14 cellular contexts compared by ENCODE assay signal in genomic region chr11:67369801-67370284, GRCh38. TPM values are rescaled to one million over a fixed set of nuclear protein-coding genes. Genes with fewer than 3 reads are reported as not detected.
DNase-seq lines count a peak whose midpoint lies in the region; ATAC-seq and TF ChIP-seq lines count a peak whose summit lies in the region.
"Had no signal": no experiment of that assay in that cellular context is flagged by ENCODE, and none has a peak within 500 bp of the region (broad histone marks: within the 10 kb centered on the region; RNA-seq: fewer than 3 reads in every experiment).

No MANE protein-coding gene starts in this region.

- no peak overlapping the region for H2BK12ac ChIP-seq in H9 (ENCODE audit: insufficient read length, low read depth, low read length)

- no peak for TF ChIP-seq POLR2A in breast epithelium (IDR thresholded peaks at IDR 0.05)

- H3K4me3 ChIP-seq in breast epithelium (peak overlapping the region in 1 of 3 donors; percentile 94), mammary epithelial cell (replicated peaks in 1 of 3; ENCODE audit: insufficient read depth in 1 of 3, low read depth in 2 of 3, low read length in 3 of 3) (no peak overlapping the region), duodenal mucosa (ENCODE audit: low read depth in 1 of 2, low read length in 2 of 2) (no peak overlapping the region), muscle layer of duodenum (ENCODE audit: low read depth in 1 of 2, low read length in 2 of 2) (peak overlapping the region in 1 of 2 donors; percentile 56)

- no TSS peak for BruUV-seq in mammary epithelial cell (replicated peaks; lab: Mats Ljungman, UMichigan)

- no peaks in the 10 kb centered on the region for H3K9me3 ChIP-seq in breast epithelium
- H3K9me3 ChIP-seq in mammary epithelial cell (replicated peaks; ENCODE audit: insufficient read depth, low read length): no peaks in the 10 kb centered on the region
- no peaks in the 10 kb centered on the region for H3K9me3 ChIP-seq in duodenal mucosa (ENCODE audit: control insufficient read depth in 1 of 2, low read length in 2 of 2)
- no peaks in the 10 kb centered on the region for H3K9me3 ChIP-seq in muscle layer of duodenum (ENCODE audit: control insufficient read depth in 1 of 2, low read length in 2 of 2)
- no peaks in the 10 kb centered on the region for H3K9me3 ChIP-seq in H9 (ENCODE audit: control insufficient read depth, low read depth, low read length)
- H3K9me3 ChIP-seq: neutrophil had no signal

- H3K56ac ChIP-seq in H9 (ENCODE audit: insufficient read length, low read depth, low read length): no peak overlapping the region

- peak overlapping the region; percentile 91 to 96 for H3K27ac ChIP-seq in breast epithelium
- no peak overlapping the region for H3K27ac ChIP-seq in mammary epithelial cell (ENCODE audit: insufficient read depth, low read depth, low read length)
- H3K27ac ChIP-seq in duodenal mucosa (ENCODE audit: low read depth, low read length): peak overlapping the region; percentile 32
- H3K27ac ChIP-seq in muscle layer of duodenum (ENCODE audit: low read length): peak overlapping the region; percentile 74
- H3K27ac ChIP-seq in H9 (ENCODE audit: insufficient read length, low read depth, low read length): no peak overlapping the region

- H4K91ac ChIP-seq in H9 (ENCODE audit: insufficient read length, low read depth, low read length): no peak overlapping the region

- peaks cover 69% of the 10 kb centered on the region for H3K27me3 Mint-ChIP-seq in H9 (ENCODE audit: low read depth)
- peaks cover 66% of the 10 kb centered on the region for H3K27me3 Mint-ChIP-seq in activated CD4-positive, alpha-beta memory T cell treated with anti-CD3 and anti-CD28 coated beads, Interleukin-2, amount 10 ng/mL, durations not matched to agents 7 days and 5 days

- no peak overlapping the region for H3K4me3 Mint-ChIP-seq in H9
- H3K4me3 Mint-ChIP-seq in activated CD4-positive, alpha-beta memory T cell treated with anti-CD3 and anti-CD28 coated beads, Interleukin-2, amount 10 ng/mL, durations not matched to agents 7 days and 5 days: no peak overlapping the region
- H3K4me3 Mint-ChIP-seq: stimulated activated naive CD8-positive, alpha-beta T cell treated with anti-CD3 and anti-CD28 coated beads, Interleukin-15, amount 100 ng/mL, for 72 hours had no signal

- H3K4ac ChIP-seq in H9 (ENCODE audit: low read depth, low read length): no peak overlapping the region

- POLR2A ChIA-PET in activated CD4-positive, alpha-beta memory T cell treated with anti-CD3 and anti-CD28 coated beads, Interleukin-2, amount 10 ng/mL, durations not matched to agents 7 days and 5 days (lab: Charles Lee): interaction anchor here (1.0 to 6.1 kb wide), 6 partner anchors 11 to 31 kb away, joined by 3 to 85 read pairs (median 4); partner anchors contain the start of genes POLD4 and PPP1CA

- H4K20me1 ChIP-seq in mammary epithelial cell (ENCODE audit: insufficient read depth, low read length) (no peaks in the 10 kb centered on the region), H9 (ENCODE audit: control insufficient read depth, insufficient read depth, insufficient read length) (peaks cover 3% of the 10 kb centered on the region)

- in situ Hi-C loops in mammary epithelial cell (cut with MboI; ENCODE audit: low sequenced_read_pairs in 2 of 2): no loop called here

- peaks cover 44 to 46% of the 10 kb centered on the region in 2 experiments for H3K4me1 Mint-ChIP-seq in H9
- peaks cover 53% of the 10 kb centered on the region for H3K4me1 Mint-ChIP-seq in activated CD4-positive, alpha-beta memory T cell treated with anti-CD3 and anti-CD28 coated beads, Interleukin-2, amount 10 ng/mL, durations not matched to agents 7 days and 5 days

- no peaks in the 10 kb centered on the region for H3K79me1 ChIP-seq in H9 (ENCODE audit: insufficient read depth, low read depth, low read length, poor library complexity, severe bottlenecking)

- no peaks in the 10 kb centered on the region for H3K36me3 ChIP-seq in breast epithelium
- peaks cover 6% of the 10 kb centered on the region for H3K36me3 ChIP-seq in mammary epithelial cell (ENCODE audit: insufficient read depth, low read length)
- H3K36me3 ChIP-seq in duodenal mucosa (ENCODE audit: control insufficient read depth in 1 of 2, insufficient read depth in 2 of 2, low read length in 2 of 2): no peaks in the 10 kb centered on the region
- peaks cover under 1 to 9% of the 10 kb centered on the region in 2 donors for H3K36me3 ChIP-seq in muscle layer of duodenum (ENCODE audit: control insufficient read depth in 1 of 2, insufficient read depth in 2 of 2, low read length in 2 of 2)
- H3K36me3 ChIP-seq: neutrophil had no signal

- H3K9ac ChIP-seq in mammary epithelial cell (ENCODE audit: insufficient read depth, low read length) (no peak overlapping the region), duodenal mucosa (ENCODE audit: low read depth in 1 of 2, low read length in 2 of 2) (no peak overlapping the region), H9 (ENCODE audit: extremely low read depth, insufficient read length, low read length) (no peak overlapping the region)

- H3K79me2 ChIP-seq in mammary epithelial cell (ENCODE audit: insufficient read depth, low read length) (peaks cover 78% of the 10 kb centered on the region), H9 (ENCODE audit: insufficient read depth, low read length) (no peaks in the 10 kb centered on the region)

- H2AK5ac ChIP-seq in H9 (ENCODE audit: insufficient read length, low read length): no peak overlapping the region

- H3K4me1 ChIP-seq in breast epithelium (peaks cover 23 to 24% of the 10 kb centered on the region in 2 donors), mammary epithelial cell (ENCODE audit: insufficient read depth, low read length) (peaks cover 36% of the 10 kb centered on the region), duodenal mucosa (ENCODE audit: control insufficient read depth in 1 of 2, insufficient read depth in 2 of 2, low read length in 2 of 2) (peaks cover 33 to 44% of the 10 kb centered on the region in 2 donors), muscle layer of duodenum (ENCODE audit: control insufficient read depth in 1 of 2, insufficient read depth in 2 of 2, low read length in 2 of 2) (peaks cover 35 to 67% of the 10 kb centered on the region in 2 donors), H9 (ENCODE audit: insufficient read depth, low read length) (peaks cover 7% of the 10 kb centered on the region; the same call in 1 of the 2 replicates)

- ATAC-seq in GM21515 (IDR thresholded peaks at IDR 0.05; ENCODE audit: unreplicated experiment): no peak
- ATAC-seq: stimulated activated naive CD8-positive, alpha-beta T cell treated with anti-CD3 and anti-CD28 coated beads, Interleukin-15, amount 100 ng/mL, for 72 hours had no signal

- H3K14ac ChIP-seq in H9 (ENCODE audit: insufficient read depth, low read length): no peak overlapping the region

- H2BK5ac ChIP-seq in H9 (ENCODE audit: insufficient read length, low read length): no peak overlapping the region

- no peak overlapping the region for H2BK15ac ChIP-seq in H9 (ENCODE audit: low read depth, low read length)

- no peak overlapping the region for H2BK120ac ChIP-seq in H9 (ENCODE audit: low read depth, low read length, poor library complexity, severe bottlenecking)

- peaks cover 25% of the 10 kb centered on the region for H3K23me2 ChIP-seq in H9 (ENCODE audit: insufficient read length, low read depth, low read length, poor library complexity, severe bottlenecking)

- no peak for DNase-seq in breast epithelium (ENCODE audit: low spot score in 2 of 2)
- no peak for DNase-seq in mammary epithelial cell
- DNase-seq in GDM1 (lab: John Stamatoyannopoulos, UW): no peak
- no peak for DNase-seq in H9
- DNase-seq in activated CD4-positive, alpha-beta memory T cell treated with anti-CD3 and anti-CD28 coated beads, Interleukin-2, amount 10 ng/mL, durations not matched to agents 7 days and 5 days: no peak
- DNase-seq: activated CD8-positive, alpha-beta memory T cell treated with anti-CD3 and anti-CD28 coated beads, Interleukin-2, amount 50 U/mL, for 48 hours; AML-193; KBM-7; NCI-H2227 treated with DMSO at 0.1 percent for 48 hours; stimulated activated naive CD8-positive, alpha-beta T cell treated with anti-CD3 and anti-CD28 coated beads, Interleukin-15, amount 100 ng/mL, for 72 hours had no signal

- peak overlapping the region in 1 of 3 experiments; percentile 57; a peak in 1 of 7 replicates for H3K27ac Mint-ChIP-seq in H9
- H3K27ac Mint-ChIP-seq in activated CD4-positive, alpha-beta memory T cell treated with anti-CD3 and anti-CD28 coated beads, Interleukin-2, amount 10 ng/mL, durations not matched to agents 7 days and 5 days: no peak overlapping the region
- H3K27ac Mint-ChIP-seq: stimulated activated naive CD8-positive, alpha-beta T cell treated with anti-CD3 and anti-CD28 coated beads, Interleukin-15, amount 100 ng/mL, for 72 hours had no signal

- no peak overlapping the region for H3K23ac ChIP-seq in H9 (ENCODE audit: insufficient read length, low read depth, low read length)

- no peak overlapping the region for H3K18ac ChIP-seq in H9 (ENCODE audit: insufficient read length, low read depth, low read length)

- intact Hi-C loops in breast epithelium (cut with DNase I; ENCODE audit: low total_unique reads) (no loop called here), mammary epithelial cell (cut with micrococcal nuclease) (no loop called here)

- H4K5ac ChIP-seq in H9 (ENCODE audit: insufficient read length, low read depth, low read length): no peak overlapping the region

- H3T11ph ChIP-seq in H9 (ENCODE audit: low read length): no peak overlapping the region

- no peak overlapping the region for H2AFZ ChIP-seq in mammary epithelial cell (ENCODE audit: low read depth, low read length)
- H2AFZ ChIP-seq in H9 (ENCODE audit: low read length): no peak overlapping the region

- TF ChIP-seq CTCF in breast epithelium (IDR thresholded peaks at IDR 0.05): no peak
- no peak for TF ChIP-seq CTCF in mammary epithelial cell (conservative IDR thresholded peaks at IDR 0.05 in 1 of 2, IDR thresholded peaks at IDR 0.05 in 1 of 2; ENCODE audit: extremely low read depth in 1 of 2, insufficient read depth in 1 of 2, low read depth in 1 of 2, low read length in 2 of 2)
- TF ChIP-seq CTCF in H9 (conservative IDR thresholded peaks at IDR 0.05): no peak

- dilution Hi-C loops in mammary epithelial cell (cut with HindIII; ENCODE audit: low sequenced_read_pairs): no loop called here

- H4K8ac ChIP-seq in H9 (replicated peaks; ENCODE audit: insufficient read length, low read depth, low read length): no peak overlapping the region

- no peaks in the 10 kb centered on the region; a peak in 1 of 7 replicates for H3K36me3 Mint-ChIP-seq in H9 (ENCODE audit: insufficient read depth in 1 of 3, low read depth in 3 of 3)
- H3K36me3 Mint-ChIP-seq in activated CD4-positive, alpha-beta memory T cell treated with anti-CD3 and anti-CD28 coated beads, Interleukin-2, amount 10 ng/mL, durations not matched to agents 7 days and 5 days (ENCODE audit: low read depth): no peaks in the 10 kb centered on the region

- CTCF ChIA-PET in mammary epithelial cell (lab: Charles Lee; ENCODE audit: low non-redundant PET): interaction anchor here (0.6 kb wide), 2 partner anchors 37 to 291 kb away, joined by 3 to 5 read pairs; no protein-coding TSS in a partner anchor
- CTCF ChIA-PET in activated CD4-positive, alpha-beta memory T cell treated with anti-CD3 and anti-CD28 coated beads, Interleukin-2, amount 10 ng/mL, durations not matched to agents 7 days and 5 days (lab: Charles Lee): interaction anchor here (1.6 to 35.2 kb wide), 5 partner anchors 12 to 115 kb away, joined by 3 to 847 read pairs (median 6); partner anchors contain the start of gene POLD4

- H3K4me2 ChIP-seq in mammary epithelial cell (ENCODE audit: insufficient read depth, low read depth, low read length) (no peak overlapping the region), H9 (ENCODE audit: insufficient read depth, insufficient read length, low read length) (no peak overlapping the region)

- WGBS in mammary epithelial cell (ENCODE audit: low coverage, missing lambda C conversion rate): 92% methylated on average over 9 of the region's 12 CpGs
- WGBS in H9 (ENCODE audit: extremely low coverage, insufficient read length, low lambda C conversion rate): no CpG with 5 or more reads among the region's 12 CpGs

- H3K27me3 ChIP-seq in breast epithelium (no peaks in the 10 kb centered on the region), mammary epithelial cell (ENCODE audit: insufficient read depth, low read length) (no peaks in the 10 kb centered on the region), duodenal mucosa (ENCODE audit: control insufficient read depth in 1 of 2, insufficient read depth in 2 of 2, low read length in 2 of 2) (no peaks in the 10 kb centered on the region), muscle layer of duodenum (ENCODE audit: low read depth, low read length) (no peaks in the 10 kb centered on the region), H9 (ENCODE audit: insufficient read depth, low read length) (peaks cover 2% of the 10 kb centered on the region; the same call in 1 of the 2 replicates)
- H3K27me3 ChIP-seq: neutrophil had no signal

- H3K9me3 Mint-ChIP-seq in H9: no peaks in the 10 kb centered on the region; a peak in 1 of 5 replicates
- H3K9me3 Mint-ChIP-seq in activated CD4-positive, alpha-beta memory T cell treated with anti-CD3 and anti-CD28 coated beads, Interleukin-2, amount 10 ng/mL, durations not matched to agents 7 days and 5 days: no peaks in the 10 kb centered on the region
- H3K9me3 Mint-ChIP-seq: stimulated activated naive CD8-positive, alpha-beta T cell treated with anti-CD3 and anti-CD28 coated beads, Interleukin-15, amount 100 ng/mL, for 72 hours had no signal

- H2BK20ac ChIP-seq in H9 (ENCODE audit: low read depth, low read length, poor library complexity, severe bottlenecking): no peak overlapping the region

RNA-seq across cellular contexts. Expression of gene CLCF1, which starts 3.6 kb away (rescaled TPM):
- total RNA-seq in breast epithelium: 10 to 100 TPM in 2 of 3 donors, 1 to 10 TPM in 1; 3.2 to 11.1 (median 10.2) TPM
- 10 to 100 TPM in 1 of 2 donors, 1 to 10 TPM in 1; 8.3 to 12.5 TPM for total RNA-seq in mammary epithelial cell
- polyA plus RNA-seq in mammary epithelial cell: 15.4 TPM
- 21.4 TPM for polyA minus RNA-seq in mammary epithelial cell
- total RNA-seq in H9 (2021): 1.6 and 2.1 TPM in 2 replicates
- total RNA-seq in activated CD4-positive, alpha-beta memory T cell treated with anti-CD3 and anti-CD28 coated beads, Interleukin-2, amount 10 ng/mL, durations not matched to agents 7 days and 5 days: under 1 TPM; 0.65 to 0.71 TPM

RNA-seq across cellular contexts. Expression of gene POLD4, which starts 16.5 kb away (rescaled TPM):
- total RNA-seq in breast epithelium (10 to 100 TPM; 48.7 to 91.5 (median 69.2) TPM), mammary epithelial cell (10 to 100 TPM; 39.2 to 75.2 TPM), H9 (2021) (19.5 and 22.3 TPM in 2 replicates)
- 86.3 TPM for polyA plus RNA-seq in mammary epithelial cell
- 5.9 TPM for polyA minus RNA-seq in mammary epithelial cell
- total RNA-seq in activated CD4-positive, alpha-beta memory T cell treated with anti-CD3 and anti-CD28 coated beads, Interleukin-2, amount 10 ng/mL, durations not matched to agents 7 days and 5 days: 10 to 100 TPM; 74.0 to 74.1 TPM

RNA-seq across cellular contexts. Expression of gene RAD9A, which starts 21.9 kb away (rescaled TPM):
- 10 to 100 TPM; 11.0 to 31.0 (median 24.6) TPM for total RNA-seq in breast epithelium
- 10 to 100 TPM in 1 of 2 donors, 1 to 10 TPM in 1; 6.5 to 17.2 TPM for total RNA-seq in mammary epithelial cell
- 15.4 TPM for polyA plus RNA-seq in mammary epithelial cell
- 4.8 TPM for polyA minus RNA-seq in mammary epithelial cell
- total RNA-seq in H9 (2021): 20.9 and 23.8 TPM in 2 replicates
- total RNA-seq in activated CD4-positive, alpha-beta memory T cell treated with anti-CD3 and anti-CD28 coated beads, Interleukin-2, amount 10 ng/mL, durations not matched to agents 7 days and 5 days: 10 to 100 TPM; 48.0 to 53.9 TPM

RNA-seq across cellular contexts. Expression of gene PPP1CA, which starts 31.8 kb away (rescaled TPM):
- total RNA-seq in breast epithelium: 10 to 100 TPM; 73.1 to 91.9 (median 76.7) TPM
- total RNA-seq in mammary epithelial cell: 100 to 1,000 TPM; 178 to 182 TPM
- polyA plus RNA-seq in mammary epithelial cell: 331 TPM
- polyA minus RNA-seq in mammary epithelial cell: 255 TPM
- 205 and 214 TPM in 2 replicates for total RNA-seq in H9 (2021)
- total RNA-seq in activated CD4-positive, alpha-beta memory T cell treated with anti-CD3 and anti-CD28 coated beads, Interleukin-2, amount 10 ng/mL, durations not matched to agents 7 days and 5 days: 100 to 1,000 TPM; 308 to 315 TPM

RNA-seq across cellular contexts. Expression of gene TBC1D10C, which starts 34.0 kb away (rescaled TPM):
- total RNA-seq in breast epithelium (1 to 10 TPM in 2 of 3 donors, under 1 TPM in 1; 0.66 to 2.0 (median 1.6) TPM), mammary epithelial cell (under 1 TPM in 1 of 2 donors, not detected in 1; 0.17 TPM), H9 (2021) (0.28 and 0.44 TPM in 2 replicates)
- polyA plus RNA-seq in mammary epithelial cell: not detected
- not detected for polyA minus RNA-seq in mammary epithelial cell
- 100 to 1,000 TPM; 285 to 310 TPM for total RNA-seq in activated CD4-positive, alpha-beta memory T cell treated with anti-CD3 and anti-CD28 coated beads, Interleukin-2, amount 10 ng/mL, durations not matched to agents 7 days and 5 days

Comparison
In these comparisons a context has a peak if more than half of its experiments do, and no peak if none do; other contexts are left out.
1. H3K27ac ChIP-seq: peak in breast epithelium (2 of 2), duodenal mucosa (single experiment) and muscle layer of duodenum (single experiment); none in mammary epithelial cell (single experiment) and H9 (single experiment).